In the genomic region with DNA sequence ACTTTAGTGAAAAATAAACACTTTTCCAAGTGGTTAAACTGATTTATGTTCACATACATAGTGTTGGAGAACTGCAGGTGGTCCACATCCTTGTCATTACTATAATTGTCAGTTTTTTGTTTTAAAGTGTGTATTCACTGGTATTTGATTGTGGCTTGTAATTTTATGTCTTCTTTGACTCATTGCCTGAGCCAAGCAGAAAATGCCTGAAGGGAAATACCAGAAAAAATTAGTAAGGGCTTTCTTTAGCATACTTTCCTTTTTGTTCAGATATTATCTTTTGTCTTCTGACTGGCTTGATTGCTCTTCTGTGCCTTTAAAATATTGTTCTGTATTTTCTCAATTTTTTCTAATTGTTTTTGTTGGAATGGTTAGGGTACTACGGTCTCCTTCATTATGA, we compare ENCODE assay signal across 23 cellular contexts.
DNase-seq lines count a peak whose midpoint lies in the region; ATAC-seq and TF ChIP-seq lines count a peak whose summit lies in the region.
"Had no signal": no experiment of that assay in that cellular context is flagged by ENCODE, and none has a peak within 500 bp of the region (broad histone marks: within the 10 kb centered on the region; RNA-seq: fewer than 3 reads in every experiment).

No MANE protein-coding gene starts in this region.

- in situ Hi-C loops in mammary epithelial cell (cut with MboI; ENCODE audit: low sequenced_read_pairs in 2 of 2) (no loop called here), brain microvascular endothelial cell (cut with HindIII; ENCODE audit: low pct_ligation_motif_present, low sequenced_read_pairs) (no loop called here)

- CTCF ChIA-PET in mammary epithelial cell (lab: Charles Lee; ENCODE audit: low non-redundant PET) = no interaction called here

- no peaks in the 10 kb centered on the region for H3K36me3 ChIP-seq in mammary epithelial cell (ENCODE audit: insufficient read depth, low read length)
- no peaks in the 10 kb centered on the region for H3K36me3 ChIP-seq in brain microvascular endothelial cell (replicated peaks)
- H3K36me3 ChIP-seq in Peyer's patch = no peaks in the 10 kb centered on the region
- H3K36me3 ChIP-seq: pancreas, SJSA1, transverse colon had no signal

- no peak overlapping the region for H3K9ac ChIP-seq in mammary epithelial cell (ENCODE audit: insufficient read depth, low read length)

- BruUV-seq in mammary epithelial cell (replicated peaks; lab: Mats Ljungman, UMichigan) = no TSS peak

- dilution Hi-C loops in mammary epithelial cell (cut with HindIII; ENCODE audit: low sequenced_read_pairs) = no loop called here

- no peak overlapping the region for H3K4me3 Mint-ChIP-seq in mesothelial cell of epicardium
- H3K4me3 Mint-ChIP-seq: activated CD4-positive, alpha-beta memory T cell treated with anti-CD3 and anti-CD28 coated beads for 36 hours; CD8-positive, alpha-beta T cell; memory B cell; naive B cell; T-helper 2 cell treated with Interferon-gamma antibody and Interleukin-4, amounts not matched to agents 5 μg/mL and 100 μg/mL, for 36 hours; WTC11 had no signal

- H3K4me1 ChIP-seq in mammary epithelial cell (ENCODE audit: insufficient read depth, low read length) (peaks cover 12% of the 10 kb centered on the region), Peyer's patch (peaks cover 0 to 4% (median 0%) of the 10 kb centered on the region in 4 donors)
- H3K4me1 ChIP-seq: transverse colon had no signal

- H3K4me2 ChIP-seq in mammary epithelial cell (ENCODE audit: insufficient read depth, low read depth, low read length) = no peak overlapping the region

- H3K27ac ChIP-seq in mammary epithelial cell (ENCODE audit: insufficient read depth, low read depth, low read length) (no peak overlapping the region), brain microvascular endothelial cell (no peak overlapping the region), Peyer's patch (no peak overlapping the region)
- H3K27ac ChIP-seq: pancreas, SJSA1, transverse colon had no signal

- no peaks in the 10 kb centered on the region for H3K79me2 ChIP-seq in mammary epithelial cell (ENCODE audit: insufficient read depth, low read length)

- intact Hi-C loops in mammary epithelial cell (cut with micrococcal nuclease) = no loop called here

- H3K36me3 Mint-ChIP-seq in mesothelial cell of epicardium = no peaks in the 10 kb centered on the region
- H3K36me3 Mint-ChIP-seq: activated CD4-positive, alpha-beta memory T cell treated with anti-CD3 and anti-CD28 coated beads for 36 hours; CD8-positive, alpha-beta T cell; memory B cell; naive B cell; WTC11 had no signal

- no peak for TF ChIP-seq CTCF in mammary epithelial cell (conservative IDR thresholded peaks at IDR 0.05 in 1 of 2, IDR thresholded peaks at IDR 0.05 in 1 of 2; ENCODE audit: extremely low read depth in 1 of 2, insufficient read depth in 1 of 2, low read depth in 1 of 2, low read length in 2 of 2)
- TF ChIP-seq CTCF in mesothelial cell of epicardium (IDR thresholded peaks at IDR 0.05; ENCODE audit: unreplicated experiment) = no peak
- TF ChIP-seq CTCF in brain microvascular endothelial cell (IDR thresholded peaks at IDR 0.05; ENCODE audit: low read depth, low read length, missing control alignments) = no peak
- TF ChIP-seq CTCF in Peyer's patch (IDR thresholded peaks at IDR 0.05) = no peak

- H3K9me3 Mint-ChIP-seq in mesothelial cell of epicardium = no peaks in the 10 kb centered on the region
- H3K9me3 Mint-ChIP-seq: CD8-positive, alpha-beta T cell; memory B cell; T-helper 2 cell treated with Interferon-gamma antibody and Interleukin-4, amounts not matched to agents 5 μg/mL and 100 μg/mL, for 36 hours; WTC11 had no signal

- no peak for TF ChIP-seq POLR2A in Peyer's patch (IDR thresholded peaks at IDR 0.05)

- H3K4me3 ChIP-seq in mammary epithelial cell (replicated peaks in 1 of 3; ENCODE audit: insufficient read depth in 1 of 3, low read depth in 2 of 3, low read length in 3 of 3) (no peak overlapping the region), brain microvascular endothelial cell (ENCODE audit: low read depth, low read length) (no peak overlapping the region), Peyer's patch (no peak overlapping the region)
- H3K4me3 ChIP-seq: pancreas, SJSA1, transverse colon had no signal

- H3K27me3 ChIP-seq in mammary epithelial cell (ENCODE audit: insufficient read depth, low read length) = no peaks in the 10 kb centered on the region
- no peaks in the 10 kb centered on the region for H3K27me3 ChIP-seq in brain microvascular endothelial cell (replicated peaks)
- no peaks in the 10 kb centered on the region for H3K27me3 ChIP-seq in Peyer's patch
- H3K27me3 ChIP-seq: pancreas, SJSA1, transverse colon had no signal

- peaks cover 15% of the 10 kb centered on the region for H3K4me1 Mint-ChIP-seq in mesothelial cell of epicardium
- H3K4me1 Mint-ChIP-seq: memory B cell, naive B cell had no signal

- peak overlapping the region; percentile 57 for H3K27ac Mint-ChIP-seq in mesothelial cell of epicardium
- H3K27ac Mint-ChIP-seq: activated CD4-positive, alpha-beta memory T cell treated with anti-CD3 and anti-CD28 coated beads for 36 hours; CD8-positive, alpha-beta T cell; memory B cell; T-helper 2 cell treated with Interferon-gamma antibody and Interleukin-4, amounts not matched to agents 5 μg/mL and 100 μg/mL, for 36 hours; WTC11 had no signal

- DNase-seq in HCEC 1CT (peak; percentile 9), NCI-H2227 (lab: John Stamatoyannopoulos, UW; ENCODE audit: unreplicated experiment) (peak; percentile 61), mammary epithelial cell (peak; percentile 67), mesothelial cell of epicardium (ENCODE audit: low spot score in 2 of 2, unreplicated experiment in 2 of 2) (no peak), brain microvascular endothelial cell (no peak), Peyer's patch (no peak), NCI-H187 (lab: John Stamatoyannopoulos, UW) (no peak)
- DNase-seq: activated CD4-positive, alpha-beta memory T cell treated with anti-CD3 and anti-CD28 coated beads for 36 hours; activated naive CD4-positive, alpha-beta T cell; activated T-cell treated with anti-CD3 and anti-CD28 coated beads, Interleukin-2, amount 50 U/mL, for 1 hour; aorta; CD8-positive, alpha-beta T cell; DMS79; naive B cell; NCI-H1694 treated with DMSO at 0.1 percent for 48 hours; pancreas; stimulated activated naive CD4-positive, alpha-beta T cell treated with Interleukin-2 at 50 U/mL for 16 hours; transverse colon had no signal

- no peaks in the 10 kb centered on the region for H3K9me3 ChIP-seq in mammary epithelial cell (replicated peaks; ENCODE audit: insufficient read depth, low read length)
- no peaks in the 10 kb centered on the region for H3K9me3 ChIP-seq in Peyer's patch
- H3K9me3 ChIP-seq: pancreas, SJSA1, transverse colon had no signal

- H2AFZ ChIP-seq in mammary epithelial cell (ENCODE audit: low read depth, low read length) = no peak overlapping the region

- H4K20me1 ChIP-seq in mammary epithelial cell (ENCODE audit: insufficient read depth, low read length) = no peaks in the 10 kb centered on the region

- ATAC-seq in GM21825 (IDR thresholded peaks at IDR 0.05; ENCODE audit: unreplicated experiment) = no peak
- ATAC-seq: CD8-positive, alpha-beta T cell; pancreas; WTC11 had no signal

- 0% methylated on average over 1 of the region's 1 CpG for WGBS in mammary epithelial cell (ENCODE audit: low coverage, missing lambda C conversion rate)

- peaks cover 61% of the 10 kb centered on the region for H3K27me3 Mint-ChIP-seq in mesothelial cell of epicardium (ENCODE audit: low read depth)
- H3K27me3 Mint-ChIP-seq: activated CD4-positive, alpha-beta memory T cell treated with anti-CD3 and anti-CD28 coated beads for 36 hours; memory B cell; naive B cell had no signal

Comparison
In these comparisons a context has a peak if more than half of its experiments do, and no peak if none do; other contexts are left out.
1. DNase-seq: peak in HCEC 1CT (single experiment), NCI-H2227 (single experiment) and mammary epithelial cell (single experiment); none in mesothelial cell of epicardium (0 of 2), brain microvascular endothelial cell (single experiment), Peyer's patch (0 of 3) and NCI-H187 (0 of 2).